10 cellular contexts compared by ENCODE assay signal in genomic region chr1:204357551-204357950, GRCh38. TPM values are rescaled to one million over a fixed set of nuclear protein-coding genes. Genes with fewer than 3 reads are reported as not detected.
A peak's percentile ranks its signal among the peaks of the same experiment; 100 is the strongest.
DNase-seq lines count a peak whose midpoint lies in the region; ATAC-seq, FAIRE-seq and TF ChIP-seq lines count a peak whose summit lies in the region.
"Had no signal": no experiment of that assay in that cellular context is flagged by ENCODE, and none has a peak within 500 bp of the region (broad histone marks: within the 10 kb centered on the region; RNA-seq: fewer than 3 reads in every experiment).

No MANE protein-coding gene starts in this region.

- dilution Hi-C loops in endothelial cell of umbilical vein (cut with MboI; ENCODE audit: extremely low pct_ligation_motif_present, low sequenced_read_pairs): no loop called here

- H3K27ac ChIP-seq in endothelial cell of umbilical vein (ENCODE audit: insufficient read depth, low read depth, low read length) (no peak overlapping the region), uterus (no peak overlapping the region)
- H3K27ac ChIP-seq in naive thymus-derived CD4-positive, alpha-beta T cell (ENCODE audit: low read depth, low read length): no peak overlapping the region
- H3K27ac ChIP-seq: parathyroid adenoma had no signal

- H3K9me1 ChIP-seq in endothelial cell of umbilical vein (replicated peaks; ENCODE audit: control insufficient read depth, extremely low read depth, insufficient read depth, low read length): no peaks in the 10 kb centered on the region

- H3K36me3 ChIP-seq in endothelial cell of umbilical vein (ENCODE audit: control insufficient read depth in 2 of 2, extremely low read depth in 1 of 2, insufficient read depth in 2 of 2, low read length in 2 of 2): no peaks in the 10 kb centered on the region
- H3K36me3 ChIP-seq in naive thymus-derived CD4-positive, alpha-beta T cell (ENCODE audit: control insufficient read depth in 2 of 3, insufficient read depth in 3 of 3, low read length in 3 of 3): no peaks in the 10 kb centered on the region
- no peaks in the 10 kb centered on the region for H3K36me3 ChIP-seq in uterus

- H3K4me2 ChIP-seq in endothelial cell of umbilical vein (ENCODE audit: insufficient read depth, low read length): no peak overlapping the region

- BruUV-seq in endothelial cell of umbilical vein (replicated peaks; lab: Mats Ljungman, UMichigan): no TSS peak

- peaks cover 0 to 14% (median 0%) of the 10 kb centered on the region in 5 donors for H3K27me3 Mint-ChIP-seq in naive thymus-derived CD4-positive, alpha-beta T cell

- no peaks in the 10 kb centered on the region for H3K9me3 Mint-ChIP-seq in naive thymus-derived CD4-positive, alpha-beta T cell
- H3K9me3 Mint-ChIP-seq: dendritic cell treated with granulocyte-macrophage colony-stimulating factor and Interleukin-4, amounts not matched to agents 40 ng/mL and 50 ng/mL, for 4 days had no signal

- H3K4me1 ChIP-seq in endothelial cell of umbilical vein (ENCODE audit: control insufficient read depth, extremely low read depth, insufficient read depth, low read length) (peaks cover 46% of the 10 kb centered on the region), uterus (no peaks in the 10 kb centered on the region)
- no peaks in the 10 kb centered on the region for H3K4me1 ChIP-seq in naive thymus-derived CD4-positive, alpha-beta T cell (ENCODE audit: control insufficient read depth in 2 of 2, insufficient read depth in 2 of 2, low read length in 2 of 2)
- H3K4me1 ChIP-seq: parathyroid adenoma had no signal

- H3K4me3 ChIP-seq in endothelial cell of umbilical vein (replicated peaks in 1 of 3; ENCODE audit: insufficient read depth in 1 of 3, low read depth in 1 of 3, low read length in 3 of 3) (no peak overlapping the region), uterus (no peak overlapping the region)
- no peak overlapping the region for H3K4me3 ChIP-seq in naive thymus-derived CD4-positive, alpha-beta T cell (ENCODE audit: low read length)

- H3K4me1 Mint-ChIP-seq in naive thymus-derived CD4-positive, alpha-beta T cell: peaks cover 0 to 3% (median 0%) of the 10 kb centered on the region in 7 donors

- peak; percentile 61 for ATAC-seq in naive thymus-derived CD4-positive, alpha-beta T cell
- ATAC-seq in GM18520 (IDR thresholded peaks at IDR 0.05; ENCODE audit: unreplicated experiment): no peak

- no peaks in the 10 kb centered on the region for H4K20me1 ChIP-seq in endothelial cell of umbilical vein (replicated peaks; ENCODE audit: control insufficient read depth, extremely low read depth, insufficient read depth, low read length)

- H3K36me3 Mint-ChIP-seq in naive thymus-derived CD4-positive, alpha-beta T cell: no peaks in the 10 kb centered on the region

- DNase-seq in D341Med (ENCODE audit: low spot score) (peak; percentile 65), NCI-H446 treated with DMSO at 0.1 percent for 48 hours (lab: John Stamatoyannopoulos, UW) (peak; percentile 93), endothelial cell of umbilical vein (ENCODE audit: low read depth, low spot score) (peak; percentile 49), GM10266 (ENCODE audit: extremely low spot score) (no peak), uterus (no peak), ureter (ENCODE audit: low spot score) (no peak)
- DNase-seq in naive thymus-derived CD4-positive, alpha-beta T cell: no peak

- peak overlapping the region; percentile 43 for H2AFZ ChIP-seq in endothelial cell of umbilical vein (ENCODE audit: low read depth, low read length)
- H2AFZ ChIP-seq: parathyroid adenoma had no signal

- TF ChIP-seq CTCF in endothelial cell of umbilical vein (IDR thresholded peaks at IDR 0.05; ENCODE audit: extremely low read depth in 1 of 2, insufficient read depth in 1 of 2, low read depth in 1 of 2, low read length in 2 of 2) (peak in 1 of 2 donors; percentile 33), GM10266 (IDR thresholded peaks at IDR 0.05; ENCODE audit: control insufficient read depth, insufficient read depth, low read depth, missing control alignments) (no peak), uterus (IDR thresholded peaks at IDR 0.05) (no peak)

- no peak overlapping the region for H3K4me3 Mint-ChIP-seq in naive thymus-derived CD4-positive, alpha-beta T cell
- H3K4me3 Mint-ChIP-seq: dendritic cell treated with granulocyte-macrophage colony-stimulating factor and Interleukin-4, amounts not matched to agents 40 ng/mL and 50 ng/mL, for 4 days had no signal

- H3K79me2 ChIP-seq in endothelial cell of umbilical vein (ENCODE audit: control insufficient read depth, insufficient read depth, low read length): no peaks in the 10 kb centered on the region
- H3K79me2 ChIP-seq: parathyroid adenoma had no signal

- POLR2A ChIA-PET in endothelial cell of umbilical vein (lab: Charles Lee): interaction anchor here (0.6 kb wide), 1 partner anchor 44 kb away, joined by 3 read pairs; no protein-coding TSS in a partner anchor
- POLR2A ChIA-PET in naive thymus-derived CD4-positive, alpha-beta T cell (lab: Charles Lee): no interaction called here

- no peak overlapping the region for H3K9ac ChIP-seq in endothelial cell of umbilical vein (replicated peaks; ENCODE audit: extremely low read depth, insufficient read depth, low read length)
- H3K9ac ChIP-seq: parathyroid adenoma had no signal

- no peak for TF ChIP-seq POLR2A in endothelial cell of umbilical vein (IDR thresholded peaks at IDR 0.05; ENCODE audit: low read depth, low read length)
- no peak for TF ChIP-seq POLR2A in uterus (IDR thresholded peaks at IDR 0.05)

- FAIRE-seq in endothelial cell of umbilical vein (lab: Jason Lieb, UNC): peak; percentile 87

- H3K9me3 ChIP-seq in endothelial cell of umbilical vein (replicated peaks; ENCODE audit: control insufficient read depth, insufficient read depth, low read length) (no peaks in the 10 kb centered on the region), uterus (no peaks in the 10 kb centered on the region)
- H3K9me3 ChIP-seq in naive thymus-derived CD4-positive, alpha-beta T cell (ENCODE audit: control insufficient read depth in 2 of 3, low read length in 3 of 3): no peaks in the 10 kb centered on the region

- CTCF ChIA-PET in endothelial cell of umbilical vein (lab: Charles Lee): interaction anchor here (0.7 to 9.5 kb wide), 13 partner anchors 14 to 227 kb away, joined by 3 to 318 read pairs (median 5); partner anchors contain the start of genes GOLT1A and REN
- CTCF ChIA-PET in naive thymus-derived CD4-positive, alpha-beta T cell (lab: Charles Lee): no interaction called here

- H3K27me3 ChIP-seq in endothelial cell of umbilical vein (ENCODE audit: control insufficient read depth in 2 of 2, insufficient read depth in 2 of 2, low read length in 2 of 2): no peaks in the 10 kb centered on the region
- no peaks in the 10 kb centered on the region for H3K27me3 ChIP-seq in naive thymus-derived CD4-positive, alpha-beta T cell (ENCODE audit: control insufficient read depth in 2 of 2, insufficient read depth in 2 of 2, low read length in 2 of 2)
- no peaks in the 10 kb centered on the region for H3K27me3 ChIP-seq in uterus

- intact Hi-C loops in endothelial cell of umbilical vein (cut with micrococcal nuclease): no loop called here
- intact Hi-C loops in naive thymus-derived CD4-positive, alpha-beta T cell (cut with micrococcal nuclease): no loop called here
- intact Hi-C loops in uterus (cut with DNase I; ENCODE audit: low total_unique reads): no loop called here

- H3K27ac Mint-ChIP-seq in naive thymus-derived CD4-positive, alpha-beta T cell: no peak overlapping the region
- H3K27ac Mint-ChIP-seq: dendritic cell treated with granulocyte-macrophage colony-stimulating factor and Interleukin-4, amounts not matched to agents 40 ng/mL and 50 ng/mL, for 4 days had no signal

TF ChIP-seq in endothelial cell of umbilical vein, 7 proteins besides CTCF, POLR2A, EP300 and RAD21 (continues in another document):
- TF ChIP-seq FOS (IDR thresholded peaks at IDR 0.05; ENCODE audit: borderline replicate concordance, insufficient read depth, low read length): no peak
- TF ChIP-seq GATA2 (IDR thresholded peaks at IDR 0.05; ENCODE audit: insufficient read depth, insufficient read length, low read depth, low read length): no peak
- no peak for TF ChIP-seq EZH2 (IDR thresholded peaks at IDR 0.05; ENCODE audit: borderline replicate concordance, low read depth, low read length, severe bottlenecking)
- TF ChIP-seq JUN (IDR thresholded peaks at IDR 0.05; ENCODE audit: borderline replicate concordance, insufficient read depth, insufficient read length, low read depth): no peak
- no peak for TF ChIP-seq MAX (IDR thresholded peaks at IDR 0.05; ENCODE audit: insufficient read depth, insufficient read length)

RNA-seq across cellular contexts. Expression of gene PLEKHA6, which starts 2.2 kb away (rescaled TPM):
- total RNA-seq in endothelial cell of umbilical vein (11.5 and 15.0 TPM in 2 replicates), uterus (10 to 100 TPM in 1 of 4 donors, 1 to 10 TPM in 3; 5.9 to 13.6 (median 8.4) TPM), ureter (61.5 TPM)
- polyA plus RNA-seq in endothelial cell of umbilical vein: 2.1 and 2.4 TPM in 2 replicates
- 2.5 and 3.3 TPM in 2 replicates for polyA plus RNA-seq in endothelial cell of umbilical vein (2011; cell fraction: cytosol; rRNA removed)
- polyA plus RNA-seq in endothelial cell of umbilical vein (2011; cell fraction: nucleus; rRNA removed): 9.7 and 12.6 TPM in 2 replicates
- 2.6 and 4.6 TPM in 2 replicates for polyA plus RNA-seq in endothelial cell of umbilical vein (2012)
- polyA minus RNA-seq in endothelial cell of umbilical vein: 3.9 and 4.1 TPM in 2 replicates
- 8.0 TPM for polyA minus RNA-seq in endothelial cell of umbilical vein (2011; cell fraction: cytosol; rRNA and poly(A)+ RNA removed)
- polyA minus RNA-seq in endothelial cell of umbilical vein (2011; cell fraction: nucleus; rRNA and poly(A)+ RNA removed): 6.6 and 8.8 TPM in 2 replicates
- total RNA-seq in naive thymus-derived CD4-positive, alpha-beta T cell: 1 to 10 TPM in 1 of 5 experiments, under 1 TPM in 4; 0.05 to 1.9 (median 0.57) TPM
- polyA plus RNA-seq in naive thymus-derived CD4-positive, alpha-beta T cell: under 1 TPM in 1 of 2 donors, not detected in 1; 0.24 TPM

RNA-seq across cellular contexts. Expression of gene PPP1R15B, which starts 54.1 kb away (rescaled TPM):
- total RNA-seq in endothelial cell of umbilical vein: 39.8 and 41.7 TPM in 2 replicates
- 15.4 and 16.8 TPM in 2 replicates for polyA plus RNA-seq in endothelial cell of umbilical vein
- polyA plus RNA-seq in endothelial cell of umbilical vein (2011; cell fraction: cytosol; rRNA removed): 17.9 and 19.4 TPM in 2 replicates
- polyA plus RNA-seq in endothelial cell of umbilical vein (2011; cell fraction: nucleus; rRNA removed): 19.4 and 23.4 TPM in 2 replicates
- polyA plus RNA-seq in endothelial cell of umbilical vein (2012): 13.3 and 19.0 TPM in 2 replicates
- 38.0 and 39.1 TPM in 2 replicates for polyA minus RNA-seq in endothelial cell of umbilical vein
- 107 TPM for polyA minus RNA-seq in endothelial cell of umbilical vein (2011; cell fraction: cytosol; rRNA and poly(A)+ RNA removed)
- polyA minus RNA-seq in endothelial cell of umbilical vein (2011; cell fraction: nucleus; rRNA and poly(A)+ RNA removed): 47.6 and 55.9 TPM in 2 replicates
- 100 to 1,000 TPM in 2 of 5 experiments, 10 to 100 TPM in 3; 69.5 to 175 (median 73.0) TPM for total RNA-seq in naive thymus-derived CD4-positive, alpha-beta T cell
- polyA plus RNA-seq in naive thymus-derived CD4-positive, alpha-beta T cell: 10 to 100 TPM; 14.1 to 19.3 TPM
- total RNA-seq in uterus: 10 to 100 TPM; 20.5 to 58.9 (median 46.4) TPM
- total RNA-seq in ureter: 59.0 TPM

Comparison
In these comparisons a context has a peak if more than half of its experiments do, and no peak if none do; other contexts are left out.
1. DNase-seq: peak in D341Med (single experiment), NCI-H446 treated with DMSO at 0.1 percent for 48 hours (single experiment) and endothelial cell of umbilical vein (single experiment); none in naive thymus-derived CD4-positive, alpha-beta T cell (0 of 9), GM10266 (single experiment), uterus (0 of 2) and ureter (single experiment).